ENCODE assay signal across 23 cellular contexts in the genomic region with DNA sequence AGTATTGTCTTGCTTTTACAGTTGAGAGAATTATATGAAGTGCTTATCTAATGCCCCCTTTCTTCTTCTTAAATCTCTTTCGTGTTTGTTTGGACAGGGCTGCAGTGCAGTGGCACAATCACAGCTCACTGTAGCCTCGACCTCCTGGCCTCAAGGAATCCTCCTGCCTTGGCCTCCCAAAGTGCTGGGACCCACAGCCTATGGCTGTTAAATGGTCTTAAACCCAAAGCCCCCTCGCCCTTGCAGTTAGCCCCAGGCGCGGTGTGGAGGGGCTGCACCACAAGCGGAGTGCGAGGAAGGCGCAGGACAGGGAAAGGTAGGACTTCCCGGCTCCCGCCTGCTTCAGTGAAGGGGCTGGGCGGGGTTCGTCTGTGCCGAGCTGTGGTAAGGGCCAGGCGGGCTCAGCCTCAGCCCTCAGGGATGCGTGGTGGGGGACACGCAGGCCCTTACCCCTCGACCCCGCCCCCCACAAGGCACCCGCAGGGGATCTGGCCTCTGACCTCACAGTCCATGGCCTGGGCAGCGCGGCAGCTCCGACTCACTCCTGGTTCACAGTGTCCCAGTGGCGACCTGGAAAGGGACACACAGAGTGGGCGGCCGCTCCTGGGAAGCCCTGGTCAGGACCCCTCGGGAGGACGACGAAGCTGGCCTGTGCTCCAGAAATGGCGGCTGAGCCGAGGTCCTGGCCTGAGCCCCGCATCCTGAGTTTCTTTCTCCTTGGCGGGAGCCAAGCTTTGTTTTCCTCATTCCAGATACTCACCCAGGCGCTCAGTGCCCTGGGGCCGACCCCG.
"Had no signal": no experiment of that assay in that cellular context is flagged by ENCODE, and none has a peak within 500 bp of the region (broad histone marks: within the 10 kb centered on the region; RNA-seq: fewer than 3 reads in every experiment).

No MANE protein-coding gene starts in this region.

- H3K36me3 Mint-ChIP-seq: activated CD8-positive, alpha-beta memory T cell treated with anti-CD3 and anti-CD28 coated beads, Interleukin-2, amount 10 ng/mL, durations not matched to agents 7 days and 5 days; natural killer cell treated with Interleukin-12 subunit alpha and Interleukin-12 subunit beta and Interleukin-15 and Interleukin-18, amount 100 ng/mL, for 72 hours had no signal

- ATAC-seq: activated CD8-positive, alpha-beta memory T cell treated with anti-CD3 and anti-CD28 coated beads, Interleukin-2, amount 10 ng/mL, durations not matched to agents 7 days and 5 days; activated CD8-positive, alpha-beta T cell treated with anti-CD3 and anti-CD28 coated beads for 36 hours; activated naive CD8-positive, alpha-beta T cell treated with anti-CD3 and anti-CD28 coated beads, Interleukin-2, amount 50 U/mL, for 24 hours had no signal

- H3K27ac ChIP-seq: thyroid gland had no signal

- H3K27ac Mint-ChIP-seq: activated CD8-positive, alpha-beta memory T cell treated with anti-CD3 and anti-CD28 coated beads, Interleukin-2, amount 10 ng/mL, durations not matched to agents 7 days and 5 days; activated CD8-positive, alpha-beta T cell treated with anti-CD3 and anti-CD28 coated beads for 36 hours; activated naive CD8-positive, alpha-beta T cell treated with anti-CD3 and anti-CD28 coated beads, Interleukin-2, amount 50 U/mL, for 24 hours; activated T-helper 1 cell treated with anti-CD3 and anti-CD28 coated beads, Interleukin-12 subunit alpha, Interleukin-12 subunit beta, Interleukin-2, Interleukin-4 antibody, amounts not matched to agents 30 ng/mL and 10 ng/mL and 1 ng/mL, durations not matched to agents 14 hours and 24 hours and 36 hours; natural killer cell treated with Interleukin-12 subunit alpha and Interleukin-12 subunit beta and Interleukin-15 and Interleukin-18, amount 100 ng/mL, for 72 hours; T-helper 1 cell treated with Interleukin-12 subunit alpha and Interleukin-12 subunit beta and Interleukin-4 antibody, amounts not matched to agents 30 μg/mL and 1 μg/mL, for 36 hours had no signal

- H3K4me3 ChIP-seq: thyroid gland had no signal

- H3K9me3 Mint-ChIP-seq: activated CD8-positive, alpha-beta T cell treated with anti-CD3 and anti-CD28 coated beads for 36 hours; activated naive CD8-positive, alpha-beta T cell treated with anti-CD3 and anti-CD28 coated beads, Interleukin-2, amount 50 U/mL, for 24 hours; activated T-helper 1 cell treated with anti-CD3 and anti-CD28 coated beads, Interleukin-12 subunit alpha, Interleukin-12 subunit beta, Interleukin-2, Interleukin-4 antibody, amounts not matched to agents 30 ng/mL and 10 ng/mL and 1 ng/mL, durations not matched to agents 14 hours and 24 hours and 36 hours; natural killer cell treated with Interleukin-12 subunit alpha and Interleukin-12 subunit beta and Interleukin-15 and Interleukin-18, amount 100 ng/mL, for 72 hours; T-helper 1 cell treated with Interleukin-12 subunit alpha and Interleukin-12 subunit beta and Interleukin-4 antibody, amounts not matched to agents 30 μg/mL and 1 μg/mL, for 36 hours had no signal

- H3K9me3 ChIP-seq: thyroid gland had no signal

- H3K4me1 Mint-ChIP-seq: activated CD8-positive, alpha-beta memory T cell treated with anti-CD3 and anti-CD28 coated beads, Interleukin-2, amount 10 ng/mL, durations not matched to agents 7 days and 5 days had no signal

- H3K27me3 ChIP-seq: thyroid gland had no signal

- H3K4me3 Mint-ChIP-seq: activated CD8-positive, alpha-beta memory T cell treated with anti-CD3 and anti-CD28 coated beads, Interleukin-2, amount 10 ng/mL, durations not matched to agents 7 days and 5 days; activated CD8-positive, alpha-beta T cell treated with anti-CD3 and anti-CD28 coated beads for 36 hours; activated naive CD8-positive, alpha-beta T cell treated with anti-CD3 and anti-CD28 coated beads, Interleukin-2, amount 50 U/mL, for 24 hours; activated T-helper 1 cell treated with anti-CD3 and anti-CD28 coated beads, Interleukin-12 subunit alpha, Interleukin-12 subunit beta, Interleukin-2, Interleukin-4 antibody, amounts not matched to agents 30 ng/mL and 10 ng/mL and 1 ng/mL, durations not matched to agents 14 hours and 24 hours and 36 hours; natural killer cell treated with Interleukin-12 subunit alpha and Interleukin-12 subunit beta and Interleukin-15 and Interleukin-18, amount 100 ng/mL, for 72 hours; T-helper 1 cell treated with Interleukin-12 subunit alpha and Interleukin-12 subunit beta and Interleukin-4 antibody, amounts not matched to agents 30 μg/mL and 1 μg/mL, for 36 hours had no signal

- H3K4me1 ChIP-seq: thyroid gland had no signal

- H3K27me3 Mint-ChIP-seq: activated CD8-positive, alpha-beta memory T cell treated with anti-CD3 and anti-CD28 coated beads, Interleukin-2, amount 10 ng/mL, durations not matched to agents 7 days and 5 days; activated CD8-positive, alpha-beta T cell treated with anti-CD3 and anti-CD28 coated beads for 36 hours; activated naive CD8-positive, alpha-beta T cell treated with anti-CD3 and anti-CD28 coated beads, Interleukin-2, amount 50 U/mL, for 24 hours; natural killer cell treated with Interleukin-12 subunit alpha and Interleukin-12 subunit beta and Interleukin-15 and Interleukin-18, amount 100 ng/mL, for 72 hours had no signal

- DNase-seq: activated CD4-positive, alpha-beta T cell treated with anti-CD3 and anti-CD28 coated beads for 48 hours; activated CD4-positive, CD25-positive, alpha-beta regulatory T cell; activated CD8-positive, alpha-beta memory T cell treated with anti-CD3 and anti-CD28 coated beads, Interleukin-2, amount 10 ng/mL, durations not matched to agents 7 days and 5 days; activated CD8-positive, alpha-beta T cell treated with anti-CD3 and anti-CD28 coated beads for 36 hours; activated gamma-delta T cell; activated naive CD4-positive, alpha-beta T cell treated with anti-CD3 and anti-CD28 coated beads, Interleukin-2, amount 50 U/mL, for 16 hours; activated naive CD8-positive, alpha-beta T cell treated with anti-CD3 and anti-CD28 coated beads, Interleukin-2, amount 50 U/mL, for 24 hours; effector CD4-positive, alpha-beta T cell; erythroblast; foreskin melanocyte; hippocampal formation; kidney glomerular epithelial cell; left ventricle myocardium superior; mammary epithelial cell; midbrain; occipital lobe; stimulated activated CD4-positive, alpha-beta T cell treated with anti-CD3 and anti-CD28 coated beads, Interleukin-2, amount 100 ng/mL, for 48 hours; stimulated activated CD8-positive, alpha-beta memory T cell treated with anti-CD3 and anti-CD28 coated beads, Interleukin-4, amount 100 ng/mL, for 48 hours; stimulated activated naive CD4-positive, alpha-beta T cell treated with Interleukin-2 at 50 U/mL for 16 hours; thyroid gland had no signal

- H3K36me3 ChIP-seq: thyroid gland had no signal
